In the genomic region with DNA sequence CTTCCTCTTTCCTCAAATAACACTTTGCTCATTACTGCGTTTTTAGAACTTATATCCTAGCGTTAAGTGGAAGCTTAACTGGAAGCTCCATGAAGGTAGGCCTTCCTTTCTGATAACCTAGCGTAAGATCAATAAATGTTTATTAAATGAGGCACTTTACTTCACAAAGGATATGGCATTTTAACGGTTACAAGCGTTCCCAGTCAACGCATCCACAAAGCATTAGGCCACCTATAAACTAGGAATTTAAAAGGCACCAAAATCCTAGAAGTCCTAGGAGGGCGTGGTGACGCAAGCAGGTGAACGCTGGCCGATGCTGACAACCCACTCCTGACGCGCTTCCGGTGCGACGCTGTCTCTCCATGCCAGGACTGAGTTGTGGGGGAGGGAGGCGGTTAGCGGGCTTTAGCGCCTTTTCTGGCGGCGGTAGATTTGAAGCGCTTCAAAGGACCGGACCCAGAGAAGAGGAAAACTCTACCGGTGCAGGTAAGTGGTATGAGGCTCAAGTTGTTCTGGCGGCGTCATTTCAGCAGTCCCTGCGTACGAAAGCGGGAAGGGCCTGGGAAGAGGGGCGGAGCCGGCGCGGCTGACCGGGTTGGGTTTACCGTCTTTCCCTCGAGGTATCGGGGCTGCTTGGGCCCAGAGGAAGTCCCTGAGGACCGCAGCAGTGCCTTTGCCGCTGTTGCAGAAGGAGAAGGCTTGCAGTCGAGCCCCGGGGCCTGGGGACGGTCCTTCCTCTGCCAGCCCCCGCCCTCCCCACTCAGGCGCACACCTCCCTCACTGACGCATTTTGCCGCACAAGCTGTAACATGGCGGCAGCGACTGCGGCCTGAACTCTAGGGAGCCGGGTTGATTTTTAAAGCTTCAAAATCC, we compare ENCODE assay signal across 8 cellular contexts. TPM values are rescaled to one million over a fixed set of nuclear protein-coding genes. Genes with fewer than 3 reads are reported as not detected.
DNase-seq lines count a peak whose midpoint lies in the region; ATAC-seq and TF ChIP-seq lines count a peak whose summit lies in the region.

A gene (plus strand): TSS at position 347 of the 873 bp plus-strand sequence. CDS start 19,691 bp downstream, outside the sequence.

- H3K36me3 ChIP-seq in HUES48 (ENCODE audit: control insufficient read depth, insufficient read depth, low read length) (no peaks in the 10 kb centered on the region), OCI-LY7 (ENCODE audit: insufficient read depth, low read length) (peaks cover 14% of the 10 kb centered on the region), mucosa of descending colon (ENCODE audit: low read depth) (no peaks in the 10 kb centered on the region)

- in situ Hi-C loops in Caki2 (cut with HindIII; ENCODE audit: low pct_unique_long_range_greater_than_20kb, low sequenced_read_pairs): no loop called here

- H3K9ac ChIP-seq in HUES48 (ENCODE audit: low read depth, low read length): peak within 1 kb of the TSS; percentile 93

- BruUV-seq in OCI-LY7 (replicated peaks; lab: Mats Ljungman, UMichigan): TSS peak; percentile 85

- peaks cover 16% of the 10 kb centered on the region; the same call in 1 of the 2 replicates for H4K20me1 ChIP-seq in OCI-LY7 (ENCODE audit: insufficient read depth, low read length)

- no peaks in the 10 kb centered on the region for H3K9me2 ChIP-seq in OCI-LY7 (ENCODE audit: insufficient read depth, low read length)

- H3K27ac ChIP-seq in HUES48 (ENCODE audit: low read depth, low read length) (peak within 1 kb of the TSS; percentile 96), OCI-LY7 (ENCODE audit: low read depth, low read length, poor library complexity, severe bottlenecking) (peak within 1 kb of the TSS; percentile 94), epithelial cell of prostate (peak within 1 kb of the TSS; percentile 94)

- peak within 1 kb of the TSS; percentile 84 for H3K4me3 ChIP-seq in HUES48 (ENCODE audit: low read depth, low read length)
- H3K4me3 ChIP-seq in OCI-LY7 (ENCODE audit: low read depth, low read length, poor library complexity, severe bottlenecking): peak within 1 kb of the TSS; percentile 88
- peak within 1 kb of the TSS; percentile 62 for H3K4me3 ChIP-seq in mucosa of descending colon

- no peaks in the 10 kb centered on the region for H3K27me3 ChIP-seq in HUES48 (ENCODE audit: control insufficient read depth, insufficient read depth, low read length)

- peak within 1 kb of the TSS; percentile 83 for H2AFZ ChIP-seq in OCI-LY7 (ENCODE audit: low read length)

- intact Hi-C loops in OCI-LY7 (cut with micrococcal nuclease; ENCODE audit: unreplicated experiment) (loop anchor here (1.0 to 10.0 kb wide), 3 partner anchors 11 to 1339 kb away; a partner anchor contains a TSS), mucosa of descending colon (cut with DNase I, micrococcal nuclease) (no loop called here)

- TF ChIP-seq CTCF in OCI-LY7 (conservative IDR thresholded peaks at IDR 0.05; ENCODE audit: low read length): no peak
- TF ChIP-seq CTCF in mucosa of descending colon (IDR thresholded peaks at IDR 0.05): no peak

- H3K4me1 ChIP-seq in HUES48 (ENCODE audit: control insufficient read depth, insufficient read depth, low read length) (peaks cover 11% of the 10 kb centered on the region), OCI-LY7 (ENCODE audit: insufficient read depth, low read length, poor library complexity, severe bottlenecking) (peaks cover 10% of the 10 kb centered on the region), mucosa of descending colon (ENCODE audit: low read depth) (peaks cover 17% of the 10 kb centered on the region)

- H3K79me2 ChIP-seq in OCI-LY7 (ENCODE audit: insufficient read depth, low read depth, low read length): peaks cover 48% of the 10 kb centered on the region

- peak; percentile 88 for DNase-seq in Caki2 (ENCODE audit: low read depth)
- DNase-seq in OCI-LY7 (ENCODE audit: low spot score): peak; percentile 94
- peak; percentile 79 for DNase-seq in activated T-cell treated with anti-CD3 and anti-CD28 coated beads for 24 hours (ENCODE audit: low read depth)
- DNase-seq in epithelial cell of prostate (ENCODE audit: low read depth, low spot score): peak; percentile 50
- peak; percentile 91 to 95 (median 95) for DNase-seq in mucosa of descending colon
- DNase-seq in stimulated activated CD8-positive, alpha-beta memory T cell treated with anti-CD3 and anti-CD28 coated beads, Interleukin-4, amount 100 ng/mL, for 24 hours (ENCODE audit: low read depth): peak; percentile 76

- CTCF ChIA-PET in OCI-LY7 (lab: Charles Lee; ENCODE audit: unreplicated experiment): interaction anchor here (1.3 kb wide), 1 partner anchor 10 kb away, joined by 4 read pairs; a partner anchor contains a TSS

- H3K4me2 ChIP-seq in OCI-LY7 (ENCODE audit: low read length): peak within 1 kb of the TSS; percentile 95

- ATAC-seq in GM21390 (IDR thresholded peaks at IDR 0.05; ENCODE audit: unreplicated experiment) (peak; percentile 89), mucosa of descending colon (peak; percentile 97)

- POLR2A ChIA-PET in OCI-LY7 (lab: Charles Lee): interaction anchor here (0.6 to 4.3 kb wide), 5 partner anchors 12 to 699 kb away, joined by 3 to 39 read pairs (median 4); a partner anchor contains a TSS

- peaks cover 7% of the 10 kb centered on the region for H3K9me3 ChIP-seq in HUES48 (ENCODE audit: control insufficient read depth, insufficient read depth, low read length)
- peaks cover 15% of the 10 kb centered on the region; the same call in 1 of the 2 replicates for H3K9me3 ChIP-seq in OCI-LY7 (ENCODE audit: low read length)
- no peaks in the 10 kb centered on the region for H3K9me3 ChIP-seq in mucosa of descending colon

RNA-seq across cellular contexts. Expression of the gene that starts here (rescaled TPM):
- 11.7 and 21.1 TPM in 2 replicates for total RNA-seq in Caki2 (2014; rRNA removed; shearing (Covaris generic); ENCODE audit: low replicate concordance)
- total RNA-seq in OCI-LY7 (2014; rRNA removed; shearing (Covaris generic)): 33.5 and 48.5 TPM in 2 replicates
- total RNA-seq in OCI-LY7 (2022) (65.1 and 65.7 TPM in 2 replicates), mucosa of descending colon (10 to 100 TPM; 45.8 to 66.9 (median 49.2) TPM)

Comparison
In these comparisons a context has a peak if more than half of its experiments do, and no peak if none do; other contexts are left out.
1. Peak in every context shown above with its lines: DNase-seq, ATAC-seq, H3K4me3 ChIP-seq and H3K27ac ChIP-seq.